Comparison of ENCODE assay signal across 2 cellular contexts in the genomic region with DNA sequence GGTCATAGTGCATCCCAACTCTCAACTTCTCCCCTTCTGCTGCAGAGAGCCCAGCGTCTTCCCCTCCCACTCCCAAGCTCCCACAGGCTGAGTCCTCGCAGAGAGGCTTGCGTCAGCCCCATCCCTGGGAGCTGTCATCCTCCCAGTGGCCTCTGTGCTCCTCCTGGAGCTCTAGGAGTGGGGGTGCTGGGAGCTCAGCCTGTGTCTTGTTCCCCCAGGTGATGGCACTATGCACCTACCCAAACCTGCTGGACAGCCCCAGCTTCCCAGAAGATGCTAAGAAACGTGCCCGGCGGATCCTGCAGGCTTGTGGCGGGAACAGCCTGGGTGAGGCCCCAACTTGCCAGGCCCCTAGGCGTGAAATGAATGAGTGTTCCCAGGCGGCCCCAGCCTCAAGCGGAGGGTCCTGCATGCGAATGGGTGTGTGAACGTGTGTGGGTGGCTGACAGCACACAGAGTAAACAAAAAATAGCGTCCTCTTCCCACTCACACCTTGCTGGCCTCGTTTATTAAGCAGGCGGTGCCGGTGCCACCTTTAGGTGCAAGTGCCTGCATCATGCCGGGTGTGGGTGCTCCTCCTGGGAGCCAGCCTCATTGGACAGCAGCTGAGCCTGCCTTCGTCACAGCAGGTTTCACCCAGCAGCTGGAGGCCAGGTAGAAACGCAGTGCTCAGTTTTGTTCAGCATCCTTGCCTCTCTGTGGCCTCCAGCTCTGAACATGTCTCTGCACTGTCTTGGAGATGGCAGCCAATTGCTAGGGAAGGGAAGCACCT.
TF ChIP-seq lines count a peak whose summit lies in the region.

No MANE protein-coding gene starts in this region.

TF ChIP-seq in HCT116, 20 proteins besides CTCF, POLR2A, EP300 and RAD21:
- TF ChIP-seq ATF3 (IDR thresholded peaks at IDR 0.05) = no peak

TF ChIP-seq in K562, 482 proteins besides CTCF, POLR2A, EP300 and RAD21:
- TF ChIP-seq GTF3C2 (IDR thresholded peaks at IDR 0.05; ENCODE audit: borderline replicate concordance, extremely low read depth, insufficient read length) = no peak
- TF ChIP-seq ZNF551 (CRISPR knock-in tag; IDR thresholded peaks at IDR 0.05) = no peak
- TF ChIP-seq ARID3A (IDR thresholded peaks at IDR 0.05; ENCODE audit: borderline replicate concordance, low read depth, low read length) = no peak
- TF ChIP-seq RAD51 (IDR thresholded peaks at IDR 0.05; ENCODE audit: borderline replicate concordance, low read depth) = no peak
- TF ChIP-seq DDX20 (tag; IDR thresholded peaks at IDR 0.05; ENCODE audit: low read depth) = no peak
- TF ChIP-seq GABPB2 (CRISPR knock-in tag; conservative IDR thresholded peaks at IDR 0.05) = no peak
- TF ChIP-seq ZBTB7A (IDR thresholded peaks at IDR 0.05; ENCODE audit: borderline replicate concordance, control insufficient read depth, low read depth, low read length) = no peak
- no peak for TF ChIP-seq CHCHD3 (CRISPR knock-in tag; IDR thresholded peaks at IDR 0.05)
- TF ChIP-seq, protein P1, sequence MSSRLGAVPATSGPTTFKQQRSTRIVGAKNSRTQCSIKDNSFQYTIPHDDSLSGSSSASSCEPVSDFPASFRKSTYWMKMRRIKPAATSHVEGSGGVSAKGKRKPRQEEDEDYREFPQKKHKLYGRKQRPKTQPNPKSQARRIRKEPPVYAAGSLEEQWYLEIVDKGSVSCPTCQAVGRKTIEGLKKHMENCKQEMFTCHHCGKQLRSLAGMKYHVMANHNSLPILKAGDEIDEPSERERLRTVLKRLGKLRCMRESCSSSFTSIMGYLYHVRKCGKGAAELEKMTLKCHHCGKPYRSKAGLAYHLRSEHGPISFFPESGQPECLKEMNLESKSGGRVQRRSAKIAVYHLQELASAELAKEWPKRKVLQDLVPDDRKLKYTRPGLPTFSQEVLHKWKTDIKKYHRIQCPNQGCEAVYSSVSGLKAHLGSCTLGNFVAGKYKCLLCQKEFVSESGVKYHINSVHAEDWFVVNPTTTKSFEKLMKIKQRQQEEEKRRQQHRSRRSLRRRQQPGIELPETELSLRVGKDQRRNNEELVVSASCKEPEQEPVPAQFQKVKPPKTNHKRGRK (tag; IDR thresholded peaks at IDR 0.05) = no peak
- no peak for TF ChIP-seq ZNF764 (CRISPR knock-in tag; IDR thresholded peaks at IDR 0.05; ENCODE audit: low read depth)
- TF ChIP-seq HDAC2 (IDR thresholded peaks at IDR 0.05) = no peak
- no peak for TF ChIP-seq BHLHE40 (IDR thresholded peaks at IDR 0.05; ENCODE audit: low read length)
- no peak for TF ChIP-seq HDGF (IDR thresholded peaks at IDR 0.05)
- no peak for TF ChIP-seq EGR1 (conservative IDR thresholded peaks at IDR 0.05)
- TF ChIP-seq ZBTB9 (CRISPR knock-in tag; IDR thresholded peaks at IDR 0.05) = no peak
- TF ChIP-seq HES1 (IDR thresholded peaks at IDR 0.05; ENCODE audit: low read depth) = no peak
- TF ChIP-seq PATZ1 (CRISPR knock-in tag; IDR thresholded peaks at IDR 0.05; ENCODE audit: borderline replicate concordance) = no peak
- no peak for TF ChIP-seq MTA3 (IDR thresholded peaks at IDR 0.05; ENCODE audit: borderline replicate concordance)
- TF ChIP-seq ZNF584 (CRISPR knock-in tag; IDR thresholded peaks at IDR 0.05; ENCODE audit: low read depth) = no peak
- no peak for TF ChIP-seq ZNF407 (IDR thresholded peaks at IDR 0.05; ENCODE audit: low read depth)
